ENCODE assay signal across 1 cellular context in genomic region chr10:100972115-100972903, GRCh38.
A peak's percentile ranks its signal among the peaks of the same experiment; 100 is the strongest.
TF ChIP-seq lines count a peak whose summit lies in the region.

No MANE protein-coding gene starts in this region.

TF ChIP-seq in GM12878, 131 proteins besides CTCF, POLR2A, EP300 and RAD21:
- TF ChIP-seq NR2F1 (conservative IDR thresholded peaks at IDR 0.05) (peak; percentile 66), NR2C1 (IDR thresholded peaks at IDR 0.05) (peak; percentile 39), IRF5 (IDR thresholded peaks at IDR 0.05; ENCODE audit: borderline replicate concordance) (no peak)
TF ChIP-seq in GM12878: peak in this region for 2.
